ENCODE assay signal across 20 cellular contexts in genomic region chr7:69670701-69671100, GRCh38.
A peak's percentile ranks its signal among the peaks of the same experiment; 100 is the strongest.
DNase-seq lines count a peak whose midpoint lies in the region; ATAC-seq, FAIRE-seq and TF ChIP-seq lines count a peak whose summit lies in the region.
"Had no signal": no experiment of that assay in that cellular context is flagged by ENCODE, and none has a peak within 500 bp of the region (broad histone marks: within the 10 kb centered on the region; RNA-seq: fewer than 3 reads in every experiment).

No MANE protein-coding gene starts in this region.

- H3K4me1 Mint-ChIP-seq in mesothelial cell of epicardium: peaks cover 27% of the 10 kb centered on the region
- H3K4me1 Mint-ChIP-seq: activated CD4-positive, alpha-beta T cell treated with anti-CD3 and anti-CD28 coated beads for 36 hours; IgD-negative memory B cell had no signal

- H3K36me3 Mint-ChIP-seq in mesothelial cell of epicardium: no peaks in the 10 kb centered on the region
- H3K36me3 Mint-ChIP-seq: IgD-negative memory B cell, memory B cell had no signal

- no peaks in the 10 kb centered on the region for H3K9me3 ChIP-seq in pancreas

- no peaks in the 10 kb centered on the region for H3K36me3 ChIP-seq in pancreas

- ATAC-seq in pancreas (peak in 3 of 4 donors; percentile 20 to 51 (median 23)), GM21717 (IDR thresholded peaks at IDR 0.05; ENCODE audit: unreplicated experiment) (no peak), GM18868 (IDR thresholded peaks at IDR 0.05; ENCODE audit: unreplicated experiment) (no peak)
- ATAC-seq: activated CD4-positive, alpha-beta T cell treated with anti-CD3 and anti-CD28 coated beads for 36 hours; activated T-cell treated with anti-CD3 and anti-CD28 coated beads, Interleukin-2, amount 50 U/mL, for 4 hours had no signal

- 26 to 36% methylated on average over 4 of the region's 4 CpGs for WGBS in pancreas, 2 donors

- intact Hi-C loops in pancreas (cut with DNase I): no loop called here

- peak; percentile 28 for DNase-seq in AG20443 (ENCODE audit: low spot score)
- peak; percentile 13 for DNase-seq in M059J (ENCODE audit: low read depth)
- peak; percentile 8 to 19 for DNase-seq in cardiac fibroblast (ENCODE audit: low read depth in 2 of 2)
- DNase-seq in pancreas: no peak
- no peak for DNase-seq in mesothelial cell of epicardium (ENCODE audit: low spot score in 2 of 2, unreplicated experiment in 2 of 2)
- DNase-seq: activated CD4-positive, alpha-beta T cell treated with anti-CD3 and anti-CD28 coated beads for 36 hours; activated T-cell treated with anti-CD3 and anti-CD28 coated beads, Interleukin-2, amount 50 U/mL, for 4 hours; amniotic stem cell; caudate nucleus; dorsolateral prefrontal cortex; head of caudate nucleus; NCI-H1417; NCI-H2081 treated with DMSO at 0.1 percent for 48 hours; NCI-H510A had no signal

- no peak overlapping the region for H3K4me3 Mint-ChIP-seq in mesothelial cell of epicardium
- H3K4me3 Mint-ChIP-seq: activated CD4-positive, alpha-beta T cell treated with anti-CD3 and anti-CD28 coated beads for 36 hours; activated T-cell treated with anti-CD3 and anti-CD28 coated beads, Interleukin-2, amount 50 U/mL, for 4 hours; IgD-negative memory B cell; memory B cell; T-helper 1 cell treated with Interleukin-12 subunit alpha and Interleukin-12 subunit beta and Interleukin-4 antibody, amounts not matched to agents 30 μg/mL and 1 μg/mL, for 36 hours had no signal

- H3K27ac Mint-ChIP-seq in mesothelial cell of epicardium: no peak overlapping the region
- H3K27ac Mint-ChIP-seq: activated CD4-positive, alpha-beta T cell treated with anti-CD3 and anti-CD28 coated beads for 36 hours; IgD-negative memory B cell; T-helper 1 cell treated with Interleukin-12 subunit alpha and Interleukin-12 subunit beta and Interleukin-4 antibody, amounts not matched to agents 30 μg/mL and 1 μg/mL, for 36 hours had no signal

- H3K9me3 Mint-ChIP-seq in mesothelial cell of epicardium: no peaks in the 10 kb centered on the region
- H3K9me3 Mint-ChIP-seq: activated T-cell treated with anti-CD3 and anti-CD28 coated beads, Interleukin-2, amount 50 U/mL, for 4 hours; IgD-negative memory B cell; memory B cell; T-helper 1 cell treated with Interleukin-12 subunit alpha and Interleukin-12 subunit beta and Interleukin-4 antibody, amounts not matched to agents 30 μg/mL and 1 μg/mL, for 36 hours had no signal

- no peak for FAIRE-seq in pancreas (lab: Jason Lieb, UNC)

- H3K4me3 ChIP-seq in cardiac fibroblast (replicated peaks in 1 of 2; ENCODE audit: low read depth in 2 of 2, low read length in 2 of 2): no peak overlapping the region
- H3K4me3 ChIP-seq in pancreas: no peak overlapping the region
- H3K4me3 ChIP-seq: dorsolateral prefrontal cortex, skin epidermis had no signal

- no peaks in the 10 kb centered on the region for H3K27me3 ChIP-seq in pancreas
- H3K27me3 ChIP-seq: dorsolateral prefrontal cortex had no signal

- TF ChIP-seq CTCF in cardiac fibroblast (IDR thresholded peaks at IDR 0.05; ENCODE audit: low read depth, low read length) (no peak), pancreas (IDR thresholded peaks at IDR 0.05) (no peak), mesothelial cell of epicardium (IDR thresholded peaks at IDR 0.05; ENCODE audit: unreplicated experiment) (no peak)

- no peak overlapping the region for H3K27ac ChIP-seq in pancreas
- H3K27ac ChIP-seq: dorsolateral prefrontal cortex, skin epidermis had no signal

- H3K27me3 Mint-ChIP-seq in mesothelial cell of epicardium (ENCODE audit: low read depth): no peaks in the 10 kb centered on the region
- H3K27me3 Mint-ChIP-seq: IgD-negative memory B cell, memory B cell had no signal

- peaks cover 3 to 8% (median 5%) of the 10 kb centered on the region in 3 donors for H3K4me1 ChIP-seq in pancreas

Comparison
In these comparisons a context has a peak if more than half of its experiments do, and no peak if none do; other contexts are left out.
1. DNase-seq: peak in AG20443 (single experiment), M059J (single experiment) and cardiac fibroblast (2 of 2); none in pancreas (0 of 6) and mesothelial cell of epicardium (0 of 2).
2. ATAC-seq: peak in pancreas (3 of 4); none in GM21717 (single experiment) and GM18868 (single experiment).